In the genomic region with DNA sequence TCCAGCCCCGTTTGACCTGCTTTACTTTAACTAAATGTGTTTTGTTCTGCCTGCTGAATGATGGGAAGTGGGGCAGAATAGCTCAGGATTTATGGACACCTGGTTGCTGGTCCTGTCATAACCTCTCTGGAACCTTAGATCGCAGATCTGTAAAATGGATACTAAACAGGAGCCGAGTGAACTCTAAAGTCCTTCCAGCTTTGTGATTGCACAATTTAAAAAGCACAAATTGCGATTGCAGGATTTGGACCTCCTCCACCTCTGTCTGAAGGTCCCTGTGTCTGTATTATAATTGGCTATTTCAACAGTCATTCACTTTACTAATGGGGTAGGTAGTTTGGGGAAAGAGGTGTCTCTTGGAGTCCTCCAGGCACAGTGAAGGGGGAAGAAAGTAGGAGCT, we compare ENCODE assay signal across 27 cellular contexts.
"Had no signal": no experiment of that assay in that cellular context is flagged by ENCODE, and none has a peak within 500 bp of the region (broad histone marks: within the 10 kb centered on the region; RNA-seq: fewer than 3 reads in every experiment).

No MANE protein-coding gene starts in this region.

- H3K36me3 ChIP-seq: adrenal gland, esophagus muscularis mucosa, heart right ventricle, lower lobe of right lung, neural progenitor cell, right atrium auricular region, suprapubic skin, tibial artery, upper lobe of right lung had no signal

- DNase-seq: activated CD4-positive, alpha-beta T cell treated with anti-CD3 and anti-CD28 coated beads, Interleukin-2, amount 10 ng/mL, durations not matched to agents 7 days and 5 days; activated CD4-positive, CD25-positive, alpha-beta regulatory T cell treated with anti-CD3 and anti-CD28 coated beads, Interleukin-2, amount 50 U/mL, for 72 hours; activated CD8-positive, alpha-beta T cell treated with anti-CD3 and anti-CD28 coated beads for 36 hours; activated T-cell treated with anti-CD3 and anti-CD28 coated beads, Interleukin-2, amount 50 U/mL, for 48 hours; aorta; body of pancreas; cortex of kidney; foreskin melanocyte; heart right ventricle; lower lobe of right lung; mesendoderm; natural killer cell; occipital lobe; stimulated activated CD4-positive, alpha-beta T cell treated with anti-CD3 and anti-CD28 coated beads, Interleukin-15, amount 100 ng/mL, for 24 hours; stimulated activated naive CD4-positive, alpha-beta T cell; T-helper 17 cell; T1000; tibial artery; upper lobe of right lung had no signal

- H3K79me2 ChIP-seq: parathyroid adenoma had no signal

- H3K4me1 ChIP-seq: parathyroid adenoma, tibial artery had no signal

- H3K4me3 ChIP-seq: adrenal gland, body of pancreas, esophagus muscularis mucosa, heart right ventricle, lower lobe of right lung, neural progenitor cell, right atrium auricular region, suprapubic skin, tibial artery, upper lobe of right lung had no signal

- ATAC-seq: activated CD8-positive, alpha-beta T cell treated with anti-CD3 and anti-CD28 coated beads for 36 hours; activated naive CD4-positive, alpha-beta T cell treated with anti-CD3 and anti-CD28 coated beads, Interleukin-2, amount 50 U/mL, for 72 hours; body of pancreas; heart right ventricle; lower lobe of right lung; natural killer cell; T-helper 17 cell; upper lobe of right lung had no signal

- H3K27me3 ChIP-seq: adrenal gland, body of pancreas, heart right ventricle, neural progenitor cell, right atrium auricular region, suprapubic skin, upper lobe of right lung had no signal

- H3K4me2 ChIP-seq: neural progenitor cell had no signal

- H3K4me3 Mint-ChIP-seq: activated CD4-positive, alpha-beta T cell treated with anti-CD3 and anti-CD28 coated beads, Interleukin-2, amount 10 ng/mL, durations not matched to agents 7 days and 5 days; activated CD8-positive, alpha-beta T cell treated with anti-CD3 and anti-CD28 coated beads for 36 hours; neural progenitor cell; T-helper 17 cell had no signal

- H3K27me3 Mint-ChIP-seq: activated CD8-positive, alpha-beta T cell treated with anti-CD3 and anti-CD28 coated beads for 36 hours had no signal

- H3K9me3 ChIP-seq: adrenal gland, body of pancreas, esophagus muscularis mucosa, heart right ventricle, lower lobe of right lung, right atrium auricular region, suprapubic skin, tibial artery, upper lobe of right lung had no signal

- H2AFZ ChIP-seq: neural progenitor cell, parathyroid adenoma had no signal

- H3K36me3 Mint-ChIP-seq: activated naive CD4-positive, alpha-beta T cell treated with anti-CD3 and anti-CD28 coated beads, Interleukin-2, amount 50 U/mL, for 72 hours; natural killer cell; neural progenitor cell had no signal

- H3K27ac Mint-ChIP-seq: activated CD4-positive, alpha-beta T cell treated with anti-CD3 and anti-CD28 coated beads, Interleukin-2, amount 10 ng/mL, durations not matched to agents 7 days and 5 days; activated CD8-positive, alpha-beta T cell treated with anti-CD3 and anti-CD28 coated beads for 36 hours; activated naive CD4-positive, alpha-beta T cell treated with anti-CD3 and anti-CD28 coated beads, Interleukin-2, amount 50 U/mL, for 72 hours; activated T-helper 2 cell treated with anti-CD3 and anti-CD28 coated beads, Interferon-gamma antibody, Interleukin-2, Interleukin-4, amounts not matched to agents 10 μg/mL and 5 μg/mL and 100 μg/mL, durations not matched to agents 14 hours and 24 hours and 36 hours; natural killer cell; neural progenitor cell had no signal

- H3K27ac ChIP-seq: adrenal gland, body of pancreas, esophagus muscularis mucosa, lower lobe of right lung, neural progenitor cell, parathyroid adenoma, right atrium auricular region, suprapubic skin, tibial artery, upper lobe of right lung had no signal

- H3K9ac ChIP-seq: neural progenitor cell, parathyroid adenoma had no signal

- H3K9me3 Mint-ChIP-seq: activated CD4-positive, alpha-beta T cell treated with anti-CD3 and anti-CD28 coated beads, Interleukin-2, amount 10 ng/mL, durations not matched to agents 7 days and 5 days; activated CD8-positive, alpha-beta T cell treated with anti-CD3 and anti-CD28 coated beads for 36 hours; activated naive CD4-positive, alpha-beta T cell treated with anti-CD3 and anti-CD28 coated beads, Interleukin-2, amount 50 U/mL, for 72 hours; activated T-helper 2 cell treated with anti-CD3 and anti-CD28 coated beads, Interferon-gamma antibody, Interleukin-2, Interleukin-4, amounts not matched to agents 10 μg/mL and 5 μg/mL and 100 μg/mL, durations not matched to agents 14 hours and 24 hours and 36 hours; natural killer cell; neural progenitor cell had no signal
